ENCODE assay signal across 14 cellular contexts in genomic region chr2:105877945-105878344, GRCh38.
DNase-seq lines count a peak whose midpoint lies in the region; ATAC-seq and TF ChIP-seq lines count a peak whose summit lies in the region.
"Had no signal": no experiment of that assay in that cellular context is flagged by ENCODE, and none has a peak within 500 bp of the region (broad histone marks: within the 10 kb centered on the region; RNA-seq: fewer than 3 reads in every experiment).

No MANE protein-coding gene starts in this region.

- H3K9me3 ChIP-seq in CD4-positive, CD25-positive, alpha-beta regulatory T cell (ENCODE audit: control insufficient read depth in 2 of 2, low read length in 2 of 2), result no peaks in the 10 kb centered on the region
- H3K9me3 ChIP-seq in spleen (peaks cover 0 to 21% (median 2%) of the 10 kb centered on the region in 8 donors), sigmoid colon (no peaks in the 10 kb centered on the region)
- H3K9me3 ChIP-seq: suprapubic skin had no signal

- 41 to 73% (median 45%) methylated on average over 2 of the region's 2 CpGs for WGBS in spleen, 5 donors
- 18 to 55% methylated on average over 2 of the region's 2 CpGs for WGBS in sigmoid colon, 2 donors

- CTCF ChIA-PET in activated B cell treated with CpG ODN at 0.5 μM for 24 hours (lab: Charles Lee), result no interaction called here

- H3K27me3 ChIP-seq in CD4-positive, CD25-positive, alpha-beta regulatory T cell (ENCODE audit: control insufficient read depth, insufficient read depth, low read length), result no peaks in the 10 kb centered on the region
- H3K27me3 ChIP-seq in spleen (replicated peaks in 1 of 7) (no peaks in the 10 kb centered on the region), sigmoid colon (no peaks in the 10 kb centered on the region)
- H3K27me3 ChIP-seq: neural progenitor cell, suprapubic skin had no signal

- peak overlapping the region in 3 of 4 donors; percentile 26 to 77 (median 38) for H3K4me3 Mint-ChIP-seq in CD4-positive, CD25-positive, alpha-beta regulatory T cell
- no peak overlapping the region for H3K4me3 Mint-ChIP-seq in activated B cell treated with CpG ODN at 0.5 μM for 24 hours
- H3K4me3 Mint-ChIP-seq: neural progenitor cell had no signal

- TF ChIP-seq POLR2A in spleen (IDR thresholded peaks at IDR 0.05) (no peak), sigmoid colon (IDR thresholded peaks at IDR 0.05) (no peak)

- intact Hi-C loops in activated B cell treated with CpG ODN at 0.5 μM for 24 hours (cut with micrococcal nuclease) (no loop called here), spleen (cut with DNase I; ENCODE audit: low total_unique reads) (no loop called here), Right ventricle myocardium inferior (cut with DNase I) (no loop called here), sigmoid colon (cut with DNase I) (no loop called here)

- TF ChIP-seq EP300 in sigmoid colon (IDR thresholded peaks at IDR 0.05), result no peak

- peak overlapping the region; percentile 90 to 94 (median 94) for H3K27ac Mint-ChIP-seq in CD4-positive, CD25-positive, alpha-beta regulatory T cell
- peak overlapping the region; percentile 60 for H3K27ac Mint-ChIP-seq in activated B cell treated with CpG ODN at 0.5 μM for 24 hours
- H3K27ac Mint-ChIP-seq: neural progenitor cell had no signal

- no peak overlapping the region for H3K4me3 ChIP-seq in CD4-positive, CD25-positive, alpha-beta regulatory T cell (ENCODE audit: low read depth, low read length)
- no peak overlapping the region for H3K4me3 ChIP-seq in spleen
- H3K4me3 ChIP-seq in sigmoid colon, result no peak overlapping the region
- H3K4me3 ChIP-seq: neural progenitor cell, suprapubic skin had no signal

- no peak for DNase-seq in CD4-positive, CD25-positive, alpha-beta regulatory T cell
- DNase-seq in DMS53 (lab: John Stamatoyannopoulos, UW) (peak; percentile 53), activated B cell treated with CpG ODN at 0.5 μM for 24 hours (no peak), kidney tubule cell (ENCODE audit: low spot score) (peak; percentile 38), spleen (no peak), Right ventricle myocardium inferior (ENCODE audit: missing footprints) (no peak), sigmoid colon (no peak)
- DNase-seq in activated CD4-positive, CD25-positive, alpha-beta regulatory T cell (lab: John Stamatoyannopoulos, UW), result no peak
- DNase-seq: activated T-cell treated with anti-CD3 and anti-CD28 coated beads, Interleukin-2, amount 50 U/mL, for 48 hours; GF-D8; NCI-H1417 had no signal

- H3K36me3 Mint-ChIP-seq in CD4-positive, CD25-positive, alpha-beta regulatory T cell, result peaks cover 40% of the 10 kb centered on the region
- H3K36me3 Mint-ChIP-seq in activated B cell treated with CpG ODN at 0.5 μM for 24 hours (ENCODE audit: low read depth), result peaks cover 71% of the 10 kb centered on the region

- H3K27me3 Mint-ChIP-seq in CD4-positive, CD25-positive, alpha-beta regulatory T cell, result no peaks in the 10 kb centered on the region
- H3K27me3 Mint-ChIP-seq in activated B cell treated with CpG ODN at 0.5 μM for 24 hours, result no peaks in the 10 kb centered on the region

- peaks cover 57% of the 10 kb centered on the region for H3K4me1 ChIP-seq in CD4-positive, CD25-positive, alpha-beta regulatory T cell (ENCODE audit: control insufficient read depth, insufficient read depth, low read length, poor library complexity, severe bottlenecking)
- peaks cover 11 to 89% (median 45%) of the 10 kb centered on the region in 6 donors for H3K4me1 ChIP-seq in spleen
- H3K4me1 ChIP-seq in sigmoid colon, result peaks cover 0 to 12% (median 3%) of the 10 kb centered on the region in 4 donors

- peaks cover 0 to 1% (median 0%) of the 10 kb centered on the region in 7 donors for H3K9me3 Mint-ChIP-seq in CD4-positive, CD25-positive, alpha-beta regulatory T cell
- H3K9me3 Mint-ChIP-seq in activated B cell treated with CpG ODN at 0.5 μM for 24 hours, result no peaks in the 10 kb centered on the region

- H3K36me3 ChIP-seq in CD4-positive, CD25-positive, alpha-beta regulatory T cell (ENCODE audit: control insufficient read depth, insufficient read depth, low read length), result peaks cover 55% of the 10 kb centered on the region
- H3K36me3 ChIP-seq in spleen (peaks cover 0 to 70% (median 24%) of the 10 kb centered on the region in 6 donors), sigmoid colon (peaks cover 0 to 18% (median 6%) of the 10 kb centered on the region in 4 donors)
- H3K36me3 ChIP-seq: neural progenitor cell had no signal

- peaks cover 43 to 86% (median 67%) of the 10 kb centered on the region in 4 donors for H3K4me1 Mint-ChIP-seq in CD4-positive, CD25-positive, alpha-beta regulatory T cell
- H3K4me1 Mint-ChIP-seq in activated B cell treated with CpG ODN at 0.5 μM for 24 hours, result peaks cover 63% of the 10 kb centered on the region

- peak overlapping the region; percentile 65 for H3K27ac ChIP-seq in CD4-positive, CD25-positive, alpha-beta regulatory T cell (ENCODE audit: insufficient read depth, low read length, poor library complexity, severe bottlenecking)
- peak overlapping the region in 3 of 8 donors; percentile 3 to 48 (median 28) for H3K27ac ChIP-seq in spleen
- H3K27ac ChIP-seq in sigmoid colon, result no peak overlapping the region
- H3K27ac ChIP-seq: C4-2B, neural progenitor cell, suprapubic skin had no signal

- POLR2A ChIA-PET in activated B cell treated with CpG ODN at 0.5 μM for 24 hours (lab: Charles Lee), result no interaction called here

- peak in 1 of 2 donors; percentile 35 for ATAC-seq in CD4-positive, CD25-positive, alpha-beta regulatory T cell (ENCODE audit: low read depth in 2 of 2)
- ATAC-seq in activated B cell treated with CpG ODN at 0.5 μM for 24 hours (ENCODE audit: low read depth) (no peak), Right ventricle myocardium inferior (no peak)

- no peak for TF ChIP-seq CTCF in activated B cell treated with CpG ODN at 0.5 μM for 24 hours (IDR thresholded peaks at IDR 0.05)
- no peak for TF ChIP-seq CTCF in spleen (IDR thresholded peaks at IDR 0.05 in 8 of 11, conservative IDR thresholded peaks at IDR 0.05 in 3 of 11)
- TF ChIP-seq CTCF in sigmoid colon (IDR thresholded peaks at IDR 0.05), result no peak

Comparison
In these comparisons a context has a peak if more than half of its experiments do, and no peak if none do; other contexts are left out.
1. DNase-seq: peak in DMS53 (single experiment) and kidney tubule cell (single experiment); none in CD4-positive, CD25-positive, alpha-beta regulatory T cell (0 of 3), activated B cell treated with CpG ODN at 0.5 μM for 24 hours (single experiment), spleen (single experiment), Right ventricle myocardium inferior (single experiment), sigmoid colon (single experiment) and activated CD4-positive, CD25-positive, alpha-beta regulatory T cell (0 of 4).